Comparison of ENCODE assay signal across 7 cellular contexts in genomic region chr9:9718691-9719090, GRCh38.
"Had no signal": no experiment of that assay in that cellular context is flagged by ENCODE, and none has a peak within 500 bp of the region (broad histone marks: within the 10 kb centered on the region; RNA-seq: fewer than 3 reads in every experiment).

No MANE protein-coding gene starts in this region.

- H3K4me3 ChIP-seq: GM23248, HAP-1 had no signal

- H3K36me3 ChIP-seq: HAP-1 had no signal

- DNase-seq: GM23248, GOT3, H7, HFFc6, IMR-90 had no signal

- H3K27ac ChIP-seq: GM23248 had no signal

- ATAC-seq: HCT116 had no signal

- H2AFZ ChIP-seq: GM23248 had no signal
